Comparison of ENCODE assay signal across 25 cellular contexts in genomic region chr2:98099939-98100743, GRCh38. TPM values are rescaled to one million over a fixed set of nuclear protein-coding genes. Genes with fewer than 3 reads are reported as not detected.
"Had no signal": no experiment of that assay in that cellular context is flagged by ENCODE, and none has a peak within 500 bp of the region (broad histone marks: within the 10 kb centered on the region; RNA-seq: fewer than 3 reads in every experiment).

No MANE protein-coding gene starts in this region.

- H3K4me3 ChIP-seq: neural progenitor cell, sigmoid colon, thyroid gland had no signal

- H3K4me1 ChIP-seq: neural progenitor cell, sigmoid colon, thyroid gland had no signal

- DNase-seq: activated CD4-positive, alpha-beta T cell treated with anti-CD3 and anti-CD28 coated beads, Interleukin-2, amount 10 ng/mL, durations not matched to agents 7 days and 5 days; activated CD8-positive, alpha-beta memory T cell treated with anti-CD3 and anti-CD28 coated beads, Interleukin-2, amount 50 U/mL, for 4 hours; activated CD8-positive, alpha-beta T cell treated with anti-CD3 and anti-CD28 coated beads, Interleukin-2, amount 10 ng/mL, durations not matched to agents 7 days and 5 days; activated naive CD4-positive, alpha-beta T cell treated with anti-CD3 and anti-CD28 coated beads for 36 hours; activated T-cell treated with anti-CD3 and anti-CD28 coated beads, Interleukin-2, amount 50 U/mL, for 4 hours; central memory CD4-positive, alpha-beta T cell; erythroblast; foreskin melanocyte; head of caudate nucleus; naive thymus-derived CD4-positive, alpha-beta T cell; sigmoid colon; stimulated activated CD4-positive, alpha-beta T cell treated with anti-CD3 and anti-CD28 coated beads, Interleukin-12 subunit alpha, Interleukin-12 subunit beta, amount 100 ng/mL, for 4 hours; stimulated activated CD4-positive, alpha-beta T cell treated with anti-CD3 and anti-CD28 coated beads, Interleukin-1b, Interleukin-23, amount 100 ng/mL, for 48 hours; stimulated activated CD8-positive, alpha-beta memory T cell treated with anti-CD3 and anti-CD28 coated beads, Interleukin-4, amount 100 ng/mL, for 48 hours; stimulated activated naive CD4-positive, alpha-beta T cell; T1000; thyroid gland had no signal

- H3K27ac ChIP-seq: neural progenitor cell, sigmoid colon, thyroid gland had no signal

- H3K9me3 ChIP-seq: thyroid gland had no signal

- ATAC-seq: activated CD8-positive, alpha-beta T cell treated with anti-CD3 and anti-CD28 coated beads, Interleukin-2, amount 10 ng/mL, durations not matched to agents 7 days and 5 days; activated T-cell treated with anti-CD3 and anti-CD28 coated beads, Interleukin-2, amount 50 U/mL, for 4 hours; naive thymus-derived CD4-positive, alpha-beta T cell had no signal

- H3K36me3 ChIP-seq: neural progenitor cell, sigmoid colon, thyroid gland had no signal

- H3K27me3 ChIP-seq: neural progenitor cell, sigmoid colon, thyroid gland had no signal

RNA-seq across cellular contexts. Expression of gene VWA3B, which starts 13.2 kb away (rescaled TPM):
- total RNA-seq: activated CD4-positive, alpha-beta T cell treated with anti-CD3 and anti-CD28 coated beads, Interleukin-2, amount 10 ng/mL, durations not matched to agents 7 days and 5 days; activated CD8-positive, alpha-beta T cell treated with anti-CD3 and anti-CD28 coated beads, Interleukin-2, amount 10 ng/mL, durations not matched to agents 7 days and 5 days; activated T-cell treated with anti-CD3 and anti-CD28 coated beads, Interleukin-2, amount 50 U/mL, for 4 hours; kidney epithelial cell; liver; mononuclear cell; naive thymus-derived CD4-positive, alpha-beta T cell; osteocyte; pulmonary artery endothelial cell; subcutaneous adipose tissue; T-helper 1 cell treated with Interleukin-12 subunit alpha and Interleukin-12 subunit beta and Interleukin-4 antibody, amounts not matched to agents 30 ng/mL and 1 ng/mL, for 36 hours had no signal
- polyA plus RNA-seq: naive thymus-derived CD4-positive, alpha-beta T cell had no signal
